ENCODE assay signal across 22 cellular contexts in the genomic region with DNA sequence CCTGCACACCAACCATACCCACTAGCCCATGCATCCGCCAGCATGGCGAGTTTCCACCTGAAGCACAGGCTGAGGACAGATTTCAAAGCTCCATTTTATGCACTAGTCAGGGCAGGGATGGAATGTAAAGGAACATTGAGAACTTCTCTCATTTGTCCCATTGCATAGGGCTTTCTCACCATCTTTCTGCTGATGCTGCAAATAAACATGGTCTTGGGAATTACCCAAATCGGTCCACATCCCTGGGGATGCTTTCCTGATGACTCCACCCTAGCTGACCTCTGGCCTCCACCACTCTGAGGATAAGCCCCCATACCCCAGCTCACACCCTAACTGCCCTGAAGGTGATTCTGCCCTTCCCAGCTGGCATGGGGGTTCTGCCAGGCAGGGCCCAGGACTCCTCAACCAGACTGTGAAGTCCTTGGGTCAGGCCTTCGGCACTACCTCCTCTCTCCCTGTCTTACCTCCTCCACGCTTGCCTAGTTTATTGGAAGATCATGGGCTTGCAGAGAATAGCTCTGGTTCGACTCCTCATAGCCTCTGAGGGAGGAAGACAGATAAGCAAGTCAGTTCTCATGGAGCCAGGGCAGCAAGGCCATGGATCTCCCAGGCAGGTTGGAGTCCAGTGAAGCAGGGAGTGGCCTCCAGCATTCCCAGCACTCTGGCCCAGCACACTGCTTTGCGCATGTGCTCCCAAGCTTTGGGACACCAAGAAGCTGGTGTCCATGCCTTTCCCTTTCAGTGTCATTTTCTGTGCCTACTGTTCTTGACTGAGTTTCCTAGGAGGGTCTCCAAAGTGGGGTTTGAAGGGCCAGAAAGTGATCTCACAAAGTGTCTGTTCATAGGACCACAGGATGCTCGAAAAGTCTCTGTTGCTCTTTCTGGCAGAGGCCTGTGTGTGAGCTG. TPM values are rescaled to one million over a fixed set of nuclear protein-coding genes. Genes with fewer than 3 reads are reported as not detected.
A peak's percentile ranks its signal among the peaks of the same experiment; 100 is the strongest.
DNase-seq lines count a peak whose midpoint lies in the region; ATAC-seq, FAIRE-seq and TF ChIP-seq lines count a peak whose summit lies in the region.
"Had no signal": no experiment of that assay in that cellular context is flagged by ENCODE, and none has a peak within 500 bp of the region (broad histone marks: within the 10 kb centered on the region; RNA-seq: fewer than 3 reads in every experiment).

No MANE protein-coding gene starts in this region.

- H3K27ac Mint-ChIP-seq in activated CD8-positive, alpha-beta T cell treated with anti-CD3 and anti-CD28 coated beads, Interleukin-2, amount 10 ng/mL, durations not matched to agents 7 days and 5 days = no peak overlapping the region
- H3K27ac Mint-ChIP-seq in activated CD8-positive, alpha-beta T cell treated with anti-CD3 and anti-CD28 coated beads for 36 hours = no peak overlapping the region
- H3K27ac Mint-ChIP-seq in T-helper 17 cell = no peak overlapping the region
- H3K27ac Mint-ChIP-seq: HFFc6 had no signal

- 61% methylated on average over 8 of the region's 8 CpGs for WGBS in A549 (ENCODE audit: missing lambda C conversion rate)
- 91% methylated on average over 8 of the region's 8 CpGs for WGBS in esophagus muscularis mucosa

- no peaks in the 10 kb centered on the region for H3K4me1 Mint-ChIP-seq in activated CD8-positive, alpha-beta T cell treated with anti-CD3 and anti-CD28 coated beads, Interleukin-2, amount 10 ng/mL, durations not matched to agents 7 days and 5 days (ENCODE audit: low read depth)
- H3K4me1 Mint-ChIP-seq in activated CD8-positive, alpha-beta T cell treated with anti-CD3 and anti-CD28 coated beads for 36 hours (ENCODE audit: low read depth) = no peaks in the 10 kb centered on the region
- peaks cover 4% of the 10 kb centered on the region for H3K4me1 Mint-ChIP-seq in T-helper 17 cell

- no peak overlapping the region for H2AFZ ChIP-seq in osteoblast (ENCODE audit: low read length)

- no peaks in the 10 kb centered on the region for H3K9me3 Mint-ChIP-seq in activated CD8-positive, alpha-beta T cell treated with anti-CD3 and anti-CD28 coated beads, Interleukin-2, amount 10 ng/mL, durations not matched to agents 7 days and 5 days (ENCODE audit: insufficient read depth)
- H3K9me3 Mint-ChIP-seq in activated CD8-positive, alpha-beta T cell treated with anti-CD3 and anti-CD28 coated beads for 36 hours = no peaks in the 10 kb centered on the region

- H3K27me3 ChIP-seq in esophagus muscularis mucosa (no peaks in the 10 kb centered on the region), osteoblast (ENCODE audit: insufficient read depth, low read length) (peaks cover 4% of the 10 kb centered on the region)
- H3K27me3 ChIP-seq: BLaER1 had no signal

- no peak for TF ChIP-seq CTCF in activated CD8-positive, alpha-beta T cell treated with anti-CD3 and anti-CD28 coated beads for 36 hours (IDR thresholded peaks at IDR 0.05)
- no peak for TF ChIP-seq CTCF in A549 (IDR thresholded peaks at IDR 0.05)
- no peak for TF ChIP-seq CTCF in esophagus muscularis mucosa (IDR thresholded peaks at IDR 0.05)
- TF ChIP-seq CTCF in osteoblast (IDR thresholded peaks at IDR 0.05; ENCODE audit: extremely low read depth, low read depth, low read length) = no peak

- H3K4me2 ChIP-seq in A549 (no peak overlapping the region), osteoblast (ENCODE audit: insufficient read depth, low read length) (no peak overlapping the region)
- H3K4me2 ChIP-seq: BLaER1 had no signal

- H3K36me3 ChIP-seq in esophagus muscularis mucosa = no peaks in the 10 kb centered on the region
- H3K36me3 ChIP-seq in osteoblast (ENCODE audit: insufficient read depth, low read length) = no peaks in the 10 kb centered on the region
- H3K36me3 ChIP-seq: BLaER1 had no signal

- no peak for TF ChIP-seq EP300 in A549 (IDR thresholded peaks at IDR 0.05)
- no peak for TF ChIP-seq EP300 in esophagus muscularis mucosa (IDR thresholded peaks at IDR 0.05)

- no peak for TF ChIP-seq RAD21 in A549 (conservative IDR thresholded peaks at IDR 0.05 in 1 of 2, IDR thresholded peaks at IDR 0.05 in 1 of 2)

- H3K4me3 Mint-ChIP-seq in activated CD8-positive, alpha-beta T cell treated with anti-CD3 and anti-CD28 coated beads, Interleukin-2, amount 10 ng/mL, durations not matched to agents 7 days and 5 days = no peak overlapping the region
- no peak overlapping the region for H3K4me3 Mint-ChIP-seq in activated CD8-positive, alpha-beta T cell treated with anti-CD3 and anti-CD28 coated beads for 36 hours
- no peak overlapping the region for H3K4me3 Mint-ChIP-seq in T-helper 17 cell
- H3K4me3 Mint-ChIP-seq: CD14-positive monocyte; CD4-positive, alpha-beta memory T cell; HFFc6 had no signal

- H3K9me3 ChIP-seq in A549 = no peaks in the 10 kb centered on the region
- H3K9me3 ChIP-seq in esophagus muscularis mucosa = peaks cover 0 to 5% (median 0%) of the 10 kb centered on the region in 4 donors
- H3K9me3 ChIP-seq in osteoblast (ENCODE audit: low read depth, low read length) = no peaks in the 10 kb centered on the region
- H3K9me3 ChIP-seq in T-helper 17 cell (ENCODE audit: control insufficient read depth, low read length, poor library complexity, severe bottlenecking) = no peaks in the 10 kb centered on the region
- H3K9me3 ChIP-seq: BLaER1 had no signal

- no peaks in the 10 kb centered on the region for H3K36me3 Mint-ChIP-seq in activated CD8-positive, alpha-beta T cell treated with anti-CD3 and anti-CD28 coated beads, Interleukin-2, amount 10 ng/mL, durations not matched to agents 7 days and 5 days (ENCODE audit: low read depth)
- no peaks in the 10 kb centered on the region for H3K36me3 Mint-ChIP-seq in activated CD8-positive, alpha-beta T cell treated with anti-CD3 and anti-CD28 coated beads for 36 hours (ENCODE audit: low read depth)
- H3K36me3 Mint-ChIP-seq in T-helper 17 cell (ENCODE audit: low read depth) = no peaks in the 10 kb centered on the region
- H3K36me3 Mint-ChIP-seq: CD14-positive monocyte; CD4-positive, alpha-beta memory T cell had no signal

- peaks cover 6% of the 10 kb centered on the region for H3K27me3 Mint-ChIP-seq in activated CD8-positive, alpha-beta T cell treated with anti-CD3 and anti-CD28 coated beads, Interleukin-2, amount 10 ng/mL, durations not matched to agents 7 days and 5 days (ENCODE audit: low read depth)
- H3K27me3 Mint-ChIP-seq in activated CD8-positive, alpha-beta T cell treated with anti-CD3 and anti-CD28 coated beads for 36 hours = no peaks in the 10 kb centered on the region
- peaks cover under 1% of the 10 kb centered on the region for H3K27me3 Mint-ChIP-seq in T-helper 17 cell

- H3K79me2 ChIP-seq in osteoblast (ENCODE audit: insufficient read depth, low read length) = no peaks in the 10 kb centered on the region

- intact Hi-C loops in activated CD8-positive, alpha-beta T cell treated with anti-CD3 and anti-CD28 coated beads for 36 hours (cut with micrococcal nuclease) = no loop called here
- intact Hi-C loops in esophagus muscularis mucosa (cut with DNase I) = no loop called here

- H4K20me1 ChIP-seq in osteoblast (ENCODE audit: insufficient read depth, low read length) = no peaks in the 10 kb centered on the region
- H4K20me1 ChIP-seq: BLaER1 had no signal

- FAIRE-seq in A549 (lab: Jason Lieb, UNC) = no peak
- FAIRE-seq: GM12892, GM18507 had no signal

- CTCF ChIA-PET in activated CD8-positive, alpha-beta T cell treated with anti-CD3 and anti-CD28 coated beads, Interleukin-2, amount 10 ng/mL, durations not matched to agents 7 days and 5 days (lab: Charles Lee) = interaction anchor here (0.7 to 1.4 kb wide), 3 partner anchors 16 to 161 kb away, joined by 3 to 4 read pairs (median 4); no protein-coding TSS in a partner anchor
- CTCF ChIA-PET in activated CD8-positive, alpha-beta T cell treated with anti-CD3 and anti-CD28 coated beads for 36 hours (lab: Charles Lee) = no interaction called here
- CTCF ChIA-PET in A549 (lab: Yijun Ruan, JAX) = interaction anchor here (0.5 to 2.7 kb wide), 4 partner anchors 21 to 250 kb away, joined by 3 to 10 read pairs (median 3); partner anchors contain the start of gene XYLB

- H3K27ac ChIP-seq in A549 = no peak overlapping the region
- no peak overlapping the region for H3K27ac ChIP-seq in esophagus muscularis mucosa (replicated peaks in 1 of 4)
- H3K27ac ChIP-seq in osteoblast (ENCODE audit: low read depth, low read length) = no peak overlapping the region
- H3K27ac ChIP-seq: 22Rv1, BLaER1 had no signal

- no peak for TF ChIP-seq POLR2A in A549 (IDR thresholded peaks at IDR 0.05; ENCODE audit: low read length)
- no peak for TF ChIP-seq POLR2A in esophagus muscularis mucosa (IDR thresholded peaks at IDR 0.05; ENCODE audit: low read depth)

- H3K4me3 ChIP-seq in A549 (no peak overlapping the region), esophagus muscularis mucosa (no peak overlapping the region), osteoblast (ENCODE audit: insufficient read depth, low read length) (no peak overlapping the region)
- H3K4me3 ChIP-seq: BLaER1 had no signal

- ATAC-seq in activated CD8-positive, alpha-beta T cell treated with anti-CD3 and anti-CD28 coated beads, Interleukin-2, amount 10 ng/mL, durations not matched to agents 7 days and 5 days = no peak
- ATAC-seq in activated CD8-positive, alpha-beta T cell treated with anti-CD3 and anti-CD28 coated beads for 36 hours = no peak
- ATAC-seq in A549 (no peak), GM21529 (IDR thresholded peaks at IDR 0.05; ENCODE audit: unreplicated experiment) (no peak), T-helper 17 cell (no peak)
- ATAC-seq: HCT116 had no signal

- peak; percentile 6 for DNase-seq in activated CD8-positive, alpha-beta T cell treated with anti-CD3 and anti-CD28 coated beads, Interleukin-2, amount 10 ng/mL, durations not matched to agents 7 days and 5 days
- DNase-seq in activated CD8-positive, alpha-beta T cell treated with anti-CD3 and anti-CD28 coated beads for 36 hours = no peak
- DNase-seq in A549 (ENCODE audit: low read depth in 1 of 2, low spot score in 1 of 2) (no peak), esophagus muscularis mucosa (ENCODE audit: extremely low spot score) (peak; percentile 60), osteoblast (ENCODE audit: insufficient read length, low spot score, missing footprints) (peak; percentile 72), T-helper 17 cell (no peak)
- DNase-seq: CD4-positive, alpha-beta memory T cell; DMS153; DMS79; GDM1; GOT3; H7; HFFc6 had no signal

- POLR2A ChIA-PET in activated CD8-positive, alpha-beta T cell treated with anti-CD3 and anti-CD28 coated beads, Interleukin-2, amount 10 ng/mL, durations not matched to agents 7 days and 5 days (lab: Charles Lee) = no interaction called here
- POLR2A ChIA-PET in activated CD8-positive, alpha-beta T cell treated with anti-CD3 and anti-CD28 coated beads for 36 hours (lab: Charles Lee) = no interaction called here
- POLR2A ChIA-PET in A549 (lab: Yijun Ruan, JAX) = no interaction called here

- H3K4me1 ChIP-seq in A549 (no peaks in the 10 kb centered on the region), esophagus muscularis mucosa (no peaks in the 10 kb centered on the region), osteoblast (ENCODE audit: insufficient read depth, low read length) (no peaks in the 10 kb centered on the region)
- H3K4me1 ChIP-seq: BLaER1 had no signal

RNA-seq across cellular contexts. Expression of gene XYLB, which starts 27.6 kb away (rescaled TPM):
- total RNA-seq in activated CD8-positive, alpha-beta T cell treated with anti-CD3 and anti-CD28 coated beads, Interleukin-2, amount 10 ng/mL, durations not matched to agents 7 days and 5 days = 1 to 10 TPM; 5.3 to 6.1 TPM
- total RNA-seq in activated CD8-positive, alpha-beta T cell treated with anti-CD3 and anti-CD28 coated beads for 36 hours = 1 to 10 TPM; 4.4 to 4.7 TPM
- polyA plus RNA-seq in A549 (2011; rRNA removed) (5.4 and 6.6 TPM in 2 replicates), A549 (2017; fragmentation: RNase III; extraction: RNeasy Plus Mini Kit Qiagen cat#74134 plus additional on column Dnase treatment) (4.4 to 4.9 TPM (median 4.8 TPM) in 3 replicates)
- 3.9 and 4.3 TPM in 2 replicates for polyA plus RNA-seq in A549 (2012; cell fraction: cytosol; rRNA removed)
- 7.6 and 10.4 TPM in 2 replicates for polyA plus RNA-seq in A549 (2012; cell fraction: nucleus; rRNA removed)
- 7.3 and 10.6 TPM in 2 replicates for polyA minus RNA-seq in A549 (2011; rRNA and poly(A)+ RNA removed)
- total RNA-seq in esophagus muscularis mucosa (1 to 10 TPM in 2 of 4 donors, under 1 TPM in 2; 0.65 to 2.5 (median 1.2) TPM), osteoblast (10.1 and 12.4 TPM in 2 replicates), T-helper 17 cell (1 to 10 TPM in 1 of 2 donors, under 1 TPM in 1; 0.75 to 2.8 TPM)

RNA-seq across cellular contexts. Expression of gene SLC22A14, which starts 36.9 kb away (rescaled TPM):
- not detected for total RNA-seq in activated CD8-positive, alpha-beta T cell treated with anti-CD3 and anti-CD28 coated beads, Interleukin-2, amount 10 ng/mL, durations not matched to agents 7 days and 5 days
- not detected for total RNA-seq in activated CD8-positive, alpha-beta T cell treated with anti-CD3 and anti-CD28 coated beads for 36 hours
- polyA plus RNA-seq in A549 (2011; rRNA removed) (0.04 and 0.05 TPM in 2 replicates), A549 (2017; fragmentation: RNase III; extraction: RNeasy Plus Mini Kit Qiagen cat#74134 plus additional on column Dnase treatment) (0.11 TPM in 1 of 3 replicates, not detected in the others)
- 0.01 TPM in 2 replicates for polyA plus RNA-seq in A549 (2012; cell fraction: cytosol; rRNA removed)
- 0.22 and 0.39 TPM in 2 replicates for polyA plus RNA-seq in A549 (2012; cell fraction: nucleus; rRNA removed)
- not detected in 2 replicates for polyA minus RNA-seq in A549 (2011; rRNA and poly(A)+ RNA removed)
- total RNA-seq in esophagus muscularis mucosa (under 1 TPM in 1 of 4 donors, not detected in 3; 0.23 TPM), osteoblast (0.29 and 0.36 TPM in 2 replicates), T-helper 17 cell (under 1 TPM in 1 of 2 donors, not detected in 1; 0.23 TPM)
- total RNA-seq: CD4-positive, alpha-beta memory T cell; Daoy had no signal
- polyA plus RNA-seq: AG04450, CD14-positive monocyte had no signal

RNA-seq across cellular contexts. Expression of gene SLC22A13, which starts 53.4 kb away (rescaled TPM):
- 1 to 10 TPM in 1 of 2 experiments, under 1 TPM in 1; 0.58 to 1.0 TPM for total RNA-seq in activated CD8-positive, alpha-beta T cell treated with anti-CD3 and anti-CD28 coated beads, Interleukin-2, amount 10 ng/mL, durations not matched to agents 7 days and 5 days
- under 1 TPM; 0.18 to 0.31 TPM for total RNA-seq in activated CD8-positive, alpha-beta T cell treated with anti-CD3 and anti-CD28 coated beads for 36 hours
- polyA plus RNA-seq in A549 (2011; rRNA removed) = 0.21 TPM in 1 of 2 replicates, not detected in the other
- polyA plus RNA-seq in A549 (2012; cell fraction: cytosol; rRNA removed) = 0.10 and 0.11 TPM in 2 replicates
- 0.74 and 1.0 TPM in 2 replicates for polyA plus RNA-seq in A549 (2012; cell fraction: nucleus; rRNA removed)
- 0.08 to 0.16 TPM (median 0.13 TPM) in 3 replicates for polyA plus RNA-seq in A549 (2017; fragmentation: RNase III; extraction: RNeasy Plus Mini Kit Qiagen cat#74134 plus additional on column Dnase treatment)
- polyA minus RNA-seq in A549 (2011; rRNA and poly(A)+ RNA removed) = 0.58 and 2.1 TPM in 2 replicates
- under 1 TPM in 2 of 4 donors, not detected in 2; 0.17 to 0.29 TPM for total RNA-seq in esophagus muscularis mucosa
- total RNA-seq in osteoblast = 0.29 and 0.36 TPM in 2 replicates
- total RNA-seq in T-helper 17 cell = under 1 TPM; 0.23 to 0.32 TPM
- polyA plus RNA-seq: CD14-positive monocyte had no signal

Comparison
In these comparisons a context has a peak if more than half of its experiments do, and no peak if none do; other contexts are left out.
1. DNase-seq: peak in activated CD8-positive, alpha-beta T cell treated with anti-CD3 and anti-CD28 coated beads, Interleukin-2, amount 10 ng/mL, durations not matched to agents 7 days and 5 days (single experiment), esophagus muscularis mucosa (single experiment) and osteoblast (single experiment); none in activated CD8-positive, alpha-beta T cell treated with anti-CD3 and anti-CD28 coated beads for 36 hours (single experiment), A549 (0 of 2) and T-helper 17 cell (0 of 3).